ENCODE assay signal across 1 cellular context in the genomic region with DNA sequence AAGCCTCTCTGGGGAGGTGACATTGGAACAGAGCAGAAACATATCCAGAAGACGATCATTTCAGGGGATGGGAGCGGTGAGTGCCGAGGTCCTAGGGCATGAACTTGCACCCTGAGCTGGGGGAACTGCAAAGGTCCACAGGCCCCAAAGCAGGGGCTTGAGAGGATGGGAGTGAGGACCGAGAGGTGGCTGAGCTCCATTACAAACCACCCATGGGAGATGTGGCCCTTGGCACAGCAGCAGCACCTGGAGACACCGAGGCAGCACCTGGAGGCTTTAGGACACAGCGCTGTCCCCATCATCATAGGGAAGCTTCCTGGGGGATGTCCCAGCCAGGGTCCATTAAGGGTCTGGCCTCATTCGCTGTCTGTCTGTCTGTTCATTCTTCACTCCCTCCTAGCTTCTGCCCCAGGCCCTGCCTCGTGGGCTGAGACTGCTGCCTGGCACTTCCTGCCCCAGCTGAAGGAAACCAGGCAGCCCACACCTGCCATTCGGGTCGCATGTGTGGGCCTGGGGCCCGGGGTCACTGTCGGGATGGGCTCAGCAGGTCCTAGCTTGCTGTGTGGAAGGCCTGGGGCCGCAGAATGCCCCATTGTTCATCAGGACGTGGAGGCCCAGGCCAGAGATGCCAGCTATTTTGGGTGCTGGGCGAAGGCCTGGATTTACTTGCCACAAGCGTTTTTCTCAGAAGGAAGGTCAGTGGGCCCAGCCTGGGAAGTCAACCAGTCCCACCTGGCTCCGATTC.
TF ChIP-seq lines count a peak whose summit lies in the region.

No MANE protein-coding gene starts in this region.

TF ChIP-seq in WTC11, 78 proteins besides CTCF, POLR2A, EP300 and RAD21 (continued from another document):
- TF ChIP-seq ERG (CRISPR knock-in tag; IDR thresholded peaks at IDR 0.05) (no peak), ZBTB21 (CRISPR knock-in tag; IDR thresholded peaks at IDR 0.05; ENCODE audit: borderline replicate concordance) (no peak), ETV6 (CRISPR knock-in tag; IDR thresholded peaks at IDR 0.05) (no peak), ZNF671 (CRISPR knock-in tag; IDR thresholded peaks at IDR 0.05) (no peak), ZNF532 (CRISPR knock-in tag; IDR thresholded peaks at IDR 0.05; ENCODE audit: borderline replicate concordance) (no peak), JAZF1 (CRISPR knock-in tag; IDR thresholded peaks at IDR 0.05) (no peak)
- TF ChIP-seq, protein P1, sequence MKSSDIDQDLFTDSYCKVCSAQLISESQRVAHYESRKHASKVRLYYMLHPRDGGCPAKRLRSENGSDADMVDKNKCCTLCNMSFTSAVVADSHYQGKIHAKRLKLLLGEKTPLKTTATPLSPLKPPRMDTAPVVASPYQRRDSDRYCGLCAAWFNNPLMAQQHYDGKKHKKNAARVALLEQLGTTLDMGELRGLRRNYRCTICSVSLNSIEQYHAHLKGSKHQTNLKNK (CRISPR knock-in tag; IDR thresholded peaks at IDR 0.05) = no peak
